Comparison of ENCODE assay signal across 9 cellular contexts in genomic region chr6:12150812-12151432, GRCh38.
DNase-seq lines count a peak whose midpoint lies in the region; ATAC-seq and TF ChIP-seq lines count a peak whose summit lies in the region.
"Had no signal": no experiment of that assay in that cellular context is flagged by ENCODE, and none has a peak within 500 bp of the region (broad histone marks: within the 10 kb centered on the region; RNA-seq: fewer than 3 reads in every experiment).

No MANE protein-coding gene starts in this region.

- peaks cover 17% of the 10 kb centered on the region for H3K4me1 Mint-ChIP-seq in activated T-helper 17 cell treated with anti-CD3 and anti-CD28 coated beads, Interleukin-2, amount 50 U/mL, for 72 hours

- no peaks in the 10 kb centered on the region for H3K27me3 Mint-ChIP-seq in activated T-helper 17 cell treated with anti-CD3 and anti-CD28 coated beads, Interleukin-2, amount 50 U/mL, for 72 hours

- DNase-seq in NCI-H1417 (lab: John Stamatoyannopoulos, UW) (peak in 2 of 3 experiments; percentile 13 to 27), NCI-H1417 treated with DMSO at 0.1 percent for 48 hours (lab: John Stamatoyannopoulos, UW) (no peak), NT2/D1 (ENCODE audit: low read depth, low spot score) (peak; percentile 28), brain microvascular endothelial cell (no peak), myocyte (ENCODE audit: low read depth) (peak; percentile 16), DMS153 (lab: John Stamatoyannopoulos, UW) (no peak)

- no peaks in the 10 kb centered on the region for H3K9me3 Mint-ChIP-seq in activated T-helper 17 cell treated with anti-CD3 and anti-CD28 coated beads, Interleukin-2, amount 50 U/mL, for 72 hours

- no peak for ATAC-seq in activated T-helper 17 cell treated with anti-CD3 and anti-CD28 coated beads, Interleukin-2, amount 50 U/mL, for 72 hours (replicated peaks)
- ATAC-seq in HG02678 (IDR thresholded peaks at IDR 0.05; ENCODE audit: unreplicated experiment): no peak

- peaks cover 6% of the 10 kb centered on the region for H3K36me3 ChIP-seq in NT2/D1 (ENCODE audit: insufficient read depth, insufficient read length, low read length)
- no peaks in the 10 kb centered on the region for H3K36me3 ChIP-seq in brain microvascular endothelial cell (replicated peaks)

- H3K4me3 ChIP-seq in NT2/D1 (ENCODE audit: insufficient read length, low read depth): no peak overlapping the region
- no peak overlapping the region for H3K4me3 ChIP-seq in brain microvascular endothelial cell (ENCODE audit: low read depth, low read length)
- H3K4me3 ChIP-seq: BLaER1 treated with 17β-estradiol and CSF1 and Interleukin-3, amounts not matched to agents 10 nM and 100 nM had no signal

- no peak overlapping the region for H3K9ac ChIP-seq in NT2/D1 (ENCODE audit: insufficient read length, low read depth)
- H3K9ac ChIP-seq: BLaER1 treated with 17β-estradiol and CSF1 and Interleukin-3, amounts not matched to agents 10 nM and 100 nM had no signal

- H3K27ac ChIP-seq in brain microvascular endothelial cell: no peak overlapping the region
- H3K27ac ChIP-seq: BLaER1 treated with 17β-estradiol and CSF1 and Interleukin-3, amounts not matched to agents 10 nM and 100 nM had no signal

- in situ Hi-C loops in brain microvascular endothelial cell (cut with HindIII; ENCODE audit: low pct_ligation_motif_present, low sequenced_read_pairs): no loop called here

- no peak overlapping the region for H3K4me3 Mint-ChIP-seq in activated T-helper 17 cell treated with anti-CD3 and anti-CD28 coated beads, Interleukin-2, amount 50 U/mL, for 72 hours

- H3K27me3 ChIP-seq in NT2/D1 (ENCODE audit: insufficient read depth, insufficient read length): no peaks in the 10 kb centered on the region
- H3K27me3 ChIP-seq in brain microvascular endothelial cell (replicated peaks): no peaks in the 10 kb centered on the region
- H3K27me3 ChIP-seq: BLaER1 treated with 17β-estradiol and CSF1 and Interleukin-3, amounts not matched to agents 10 nM and 100 nM had no signal

- H3K36me3 Mint-ChIP-seq in activated T-helper 17 cell treated with anti-CD3 and anti-CD28 coated beads, Interleukin-2, amount 50 U/mL, for 72 hours (ENCODE audit: low read depth): peaks cover 51% of the 10 kb centered on the region

- TF ChIP-seq CTCF in brain microvascular endothelial cell (IDR thresholded peaks at IDR 0.05; ENCODE audit: low read depth, low read length, missing control alignments): peak; percentile 75

- no peaks in the 10 kb centered on the region for H3K9me3 ChIP-seq in NT2/D1 (ENCODE audit: insufficient read depth, low read length)
- H3K9me3 ChIP-seq: BLaER1 treated with 17β-estradiol and CSF1 and Interleukin-3, amounts not matched to agents 10 nM and 100 nM had no signal

- H3K4me1 ChIP-seq in NT2/D1 (ENCODE audit: insufficient read depth, insufficient read length): no peaks in the 10 kb centered on the region
- H3K4me1 ChIP-seq: BLaER1 treated with 17β-estradiol and CSF1 and Interleukin-3, amounts not matched to agents 10 nM and 100 nM had no signal

- no peak overlapping the region for H3K27ac Mint-ChIP-seq in activated T-helper 17 cell treated with anti-CD3 and anti-CD28 coated beads, Interleukin-2, amount 50 U/mL, for 72 hours

Comparison
In these comparisons a context has a peak if more than half of its experiments do, and no peak if none do; other contexts are left out.
1. DNase-seq: peak in NCI-H1417 (2 of 3), NT2/D1 (single experiment) and myocyte (single experiment); none in NCI-H1417 treated with DMSO at 0.1 percent for 48 hours (single experiment), brain microvascular endothelial cell (single experiment) and DMS153 (single experiment).